20 cellular contexts compared by ENCODE assay signal in genomic region chr19:5099822-5100221, GRCh38.
"Had no signal": no experiment of that assay in that cellular context is flagged by ENCODE, and none has a peak within 500 bp of the region (broad histone marks: within the 10 kb centered on the region; RNA-seq: fewer than 3 reads in every experiment).

No MANE protein-coding gene starts in this region.

- H3K4me1 Mint-ChIP-seq: activated naive CD4-positive, alpha-beta T cell treated with anti-CD3 and anti-CD28 coated beads, Interleukin-2, amount 10 ng/mL, durations not matched to agents 7 days and 5 days; neural crest cell had no signal

- H3K27ac Mint-ChIP-seq: progenitor cell of endocrine pancreas; stimulated activated naive CD8-positive, alpha-beta T cell treated with anti-CD3 and anti-CD28 coated beads, Interleukin-15, Interleukin-2, amounts not matched to agents 100 ng/mL and 50 ng/mL, for 24 hours had no signal

- H3K4me3 ChIP-seq: breast epithelium, gastroesophageal sphincter, heart left ventricle, left ventricle myocardium inferior, right atrium auricular region, tibial nerve had no signal

- H3K27me3 Mint-ChIP-seq: activated naive CD4-positive, alpha-beta T cell treated with anti-CD3 and anti-CD28 coated beads, Interleukin-2, amount 10 ng/mL, durations not matched to agents 7 days and 5 days; naive B cell; progenitor cell of endocrine pancreas; stimulated activated naive CD8-positive, alpha-beta T cell treated with anti-CD3 and anti-CD28 coated beads, Interleukin-15, Interleukin-2, amounts not matched to agents 100 ng/mL and 50 ng/mL, for 24 hours had no signal

- H3K4me3 Mint-ChIP-seq: activated naive CD4-positive, alpha-beta T cell treated with anti-CD3 and anti-CD28 coated beads, Interleukin-2, amount 10 ng/mL, durations not matched to agents 7 days and 5 days; naive B cell; neural crest cell; stimulated activated naive CD8-positive, alpha-beta T cell treated with anti-CD3 and anti-CD28 coated beads, Interleukin-15, Interleukin-2, amounts not matched to agents 100 ng/mL and 50 ng/mL, for 24 hours had no signal

- DNase-seq: activated CD4-positive, CD25-positive, alpha-beta regulatory T cell; activated CD8-positive, alpha-beta memory T cell treated with anti-CD3 and anti-CD28 coated beads for 24 hours; activated CD8-positive, alpha-beta memory T cell treated with anti-CD3 and anti-CD28 coated beads, Interleukin-2, amount 50 U/mL, for 48 hours; activated effector memory CD4-positive, alpha-beta T cell treated with Interleukin-2 at 50 U/mL for 16 hours; activated naive CD4-positive, alpha-beta T cell treated with anti-CD3 and anti-CD28 coated beads, Interleukin-2, amount 10 ng/mL, durations not matched to agents 7 days and 5 days; activated T-cell treated with anti-CD3 and anti-CD28 coated beads, Interleukin-2, amount 50 U/mL, for 48 hours; cortex of kidney; heart left ventricle; left ventricle myocardium inferior; mammary epithelial cell; naive B cell; T-helper 9 cell had no signal

- ATAC-seq: esophagus mucosa, gastroesophageal sphincter, heart left ventricle had no signal
